ENCODE assay signal across 27 cellular contexts in genomic region chr3:126947429-126947828, GRCh38. TPM values are rescaled to one million over a fixed set of nuclear protein-coding genes. Genes with fewer than 3 reads are reported as not detected.
DNase-seq lines count a peak whose midpoint lies in the region; ATAC-seq and TF ChIP-seq lines count a peak whose summit lies in the region.
"Had no signal": no experiment of that assay in that cellular context is flagged by ENCODE, and none has a peak within 500 bp of the region (broad histone marks: within the 10 kb centered on the region; RNA-seq: fewer than 3 reads in every experiment).

No MANE protein-coding gene starts in this region.

- intact Hi-C loops in activated B cell treated with CpG ODN at 0.5 μM for 24 hours (cut with micrococcal nuclease) (no loop called here), posterior vena cava (cut with DNase I) (no loop called here)

- ATAC-seq in activated B cell treated with CpG ODN at 0.5 μM for 24 hours (ENCODE audit: low read depth), result peak; percentile 60
- ATAC-seq: stimulated activated naive CD8-positive, alpha-beta T cell treated with anti-CD3 and anti-CD28 coated beads, Interleukin-15, amount 100 ng/mL, for 72 hours had no signal

- H3K4me1 Mint-ChIP-seq in activated B cell treated with CpG ODN at 0.5 μM for 24 hours (peaks cover 36% of the 10 kb centered on the region), mesothelial cell of epicardium (no peaks in the 10 kb centered on the region)

- H3K9me3 Mint-ChIP-seq in activated B cell treated with CpG ODN at 0.5 μM for 24 hours (no peaks in the 10 kb centered on the region), mesothelial cell of epicardium (no peaks in the 10 kb centered on the region)
- H3K9me3 Mint-ChIP-seq: nephron progenitor cell; stimulated activated naive CD8-positive, alpha-beta T cell treated with anti-CD3 and anti-CD28 coated beads, Interleukin-15, amount 100 ng/mL, for 72 hours; T-cell had no signal

- DNase-seq in Ammon's horn (ENCODE audit: low spot score), result peak; percentile 64
- peak; percentile 43 for DNase-seq in GM10248 (ENCODE audit: extremely low spot score)
- no peak for DNase-seq in activated B cell treated with CpG ODN at 0.5 μM for 24 hours
- peak; percentile 20 for DNase-seq in midbrain (lab: John Stamatoyannopoulos, UW)
- no peak for DNase-seq in GM19240 (ENCODE audit: insufficient read length, low spot score)
- DNase-seq in mesothelial cell of epicardium (ENCODE audit: low spot score in 2 of 2, unreplicated experiment in 2 of 2), result no peak
- DNase-seq in NCI-H1105 (lab: John Stamatoyannopoulos, UW), result no peak
- DNase-seq in posterior vena cava (ENCODE audit: low spot score), result no peak
- DNase-seq: activated CD4-positive, alpha-beta T cell treated with anti-CD3 and anti-CD28 coated beads, Interleukin-2, amount 50 U/mL, for 48 hours; activated naive CD4-positive, alpha-beta T cell; brain microvascular endothelial cell; cerebellar nuclear complex; DMS79 treated with DMSO at 0.1 percent for 48 hours; esophagus squamous epithelium; GDM1; KG1; kidney glomerular epithelial cell; MG63; NCI-H510A treated with DMSO at 0.1 percent for 48 hours; nephron progenitor cell; ovary; retina; RPMI8226; small intestine; stimulated activated CD4-positive, alpha-beta T cell treated with anti-CD3 and anti-CD28 coated beads, Interleukin-1b, Interleukin-23, amount 100 ng/mL, for 48 hours; stimulated activated naive CD8-positive, alpha-beta T cell treated with anti-CD3 and anti-CD28 coated beads, Interleukin-15, amount 100 ng/mL, for 72 hours; T-cell had no signal

- no peaks in the 10 kb centered on the region for H3K36me3 Mint-ChIP-seq in activated B cell treated with CpG ODN at 0.5 μM for 24 hours (ENCODE audit: low read depth)
- H3K36me3 Mint-ChIP-seq in mesothelial cell of epicardium, result peaks cover 7% of the 10 kb centered on the region

- no peak overlapping the region for H3K4me3 Mint-ChIP-seq in activated B cell treated with CpG ODN at 0.5 μM for 24 hours
- H3K4me3 Mint-ChIP-seq in mesothelial cell of epicardium, result no peak overlapping the region
- H3K4me3 Mint-ChIP-seq: nephron progenitor cell; stimulated activated naive CD8-positive, alpha-beta T cell treated with anti-CD3 and anti-CD28 coated beads, Interleukin-15, amount 100 ng/mL, for 72 hours; T-cell had no signal

- H3K27me3 Mint-ChIP-seq in activated B cell treated with CpG ODN at 0.5 μM for 24 hours, result no peaks in the 10 kb centered on the region
- H3K27me3 Mint-ChIP-seq in mesothelial cell of epicardium (ENCODE audit: low read depth), result peaks cover 62% of the 10 kb centered on the region
- H3K27me3 Mint-ChIP-seq: stimulated activated naive CD8-positive, alpha-beta T cell treated with anti-CD3 and anti-CD28 coated beads, Interleukin-15, amount 100 ng/mL, for 72 hours; T-cell had no signal

- CTCF ChIA-PET in GM10248 (lab: Yijun Ruan, JAX) (interaction anchor here (1.2 to 1.4 kb wide), 2 partner anchors 13 to 23 kb away, joined by 3 read pairs; no protein-coding TSS in a partner anchor), activated B cell treated with CpG ODN at 0.5 μM for 24 hours (lab: Charles Lee) (no interaction called here)

- H3K27ac Mint-ChIP-seq in activated B cell treated with CpG ODN at 0.5 μM for 24 hours (no peak overlapping the region), mesothelial cell of epicardium (no peak overlapping the region)
- H3K27ac Mint-ChIP-seq: nephron progenitor cell; stimulated activated naive CD8-positive, alpha-beta T cell treated with anti-CD3 and anti-CD28 coated beads, Interleukin-15, amount 100 ng/mL, for 72 hours had no signal

- POLR2A ChIA-PET in GM10248 (lab: Yijun Ruan, JAX) (no interaction called here), activated B cell treated with CpG ODN at 0.5 μM for 24 hours (lab: Charles Lee) (interaction anchor here (1.0 to 1.6 kb wide), 2 partner anchors 14 to 36 kb away, joined by 3 to 5 read pairs; no protein-coding TSS in a partner anchor)

- no peak for TF ChIP-seq CTCF in GM10248 (IDR thresholded peaks at IDR 0.05; ENCODE audit: control extremely low read depth, extremely low read depth, low read depth, missing control alignments)
- no peak for TF ChIP-seq CTCF in activated B cell treated with CpG ODN at 0.5 μM for 24 hours (IDR thresholded peaks at IDR 0.05)
- no peak for TF ChIP-seq CTCF in mesothelial cell of epicardium (IDR thresholded peaks at IDR 0.05; ENCODE audit: unreplicated experiment)

RNA-seq across cellular contexts. Expression of gene PLXNA1, which starts 35.5 kb away (rescaled TPM):
- total RNA-seq in activated B cell treated with CpG ODN at 0.5 μM for 24 hours (47.2 and 55.2 TPM in 2 replicates), mesothelial cell of epicardium (50.1 to 55.2 TPM (median 54.2 TPM) in 3 replicates), posterior vena cava (10 to 100 TPM; 31.7 to 38.5 TPM)

Comparison
In these comparisons a context has a peak if more than half of its experiments do, and no peak if none do; other contexts are left out.
1. DNase-seq: peak in Ammon's horn (single experiment), GM10248 (single experiment) and midbrain (single experiment); none in activated B cell treated with CpG ODN at 0.5 μM for 24 hours (single experiment), GM19240 (single experiment), mesothelial cell of epicardium (0 of 2), NCI-H1105 (single experiment) and posterior vena cava (single experiment).